21 cellular contexts compared by ENCODE assay signal in genomic region chr4:184279496-184280082, GRCh38.
DNase-seq lines count a peak whose midpoint lies in the region; ATAC-seq and TF ChIP-seq lines count a peak whose summit lies in the region.
"Had no signal": no experiment of that assay in that cellular context is flagged by ENCODE, and none has a peak within 500 bp of the region (broad histone marks: within the 10 kb centered on the region; RNA-seq: fewer than 3 reads in every experiment).

No MANE protein-coding gene starts in this region.

- H3K4me3 ChIP-seq in SK-N-SH (ENCODE audit: low read depth in 2 of 2, low read length in 1 of 2) = no peak overlapping the region
- H3K4me3 ChIP-seq: BLaER1 treated with 17β-estradiol and CSF1 and Interleukin-3, amounts not matched to agents 10 nM and 100 nM; dorsolateral prefrontal cortex; GM23338; MG63; transverse colon had no signal

- 87% methylated on average over 7 of the region's 7 CpGs for WGBS in SK-N-SH (ENCODE audit: low lambda C conversion rate)

- H3K36me3 ChIP-seq in SK-N-SH (replicated peaks in 1 of 2; ENCODE audit: control insufficient read depth in 1 of 2, insufficient read depth in 2 of 2, low read length in 1 of 2) = no peaks in the 10 kb centered on the region
- H3K36me3 ChIP-seq: BLaER1 treated with 17β-estradiol and CSF1 and Interleukin-3, amounts not matched to agents 10 nM and 100 nM; MG63; transverse colon had no signal

- H3K4me1 Mint-ChIP-seq in activated CD8-positive, alpha-beta T cell treated with anti-CD3 and anti-CD28 coated beads, Interleukin-2, amount 10 ng/mL, durations not matched to agents 7 days and 5 days (ENCODE audit: low read depth) = peaks cover 44% of the 10 kb centered on the region
- H3K4me1 Mint-ChIP-seq in memory B cell = peaks cover 40% of the 10 kb centered on the region

- no peaks in the 10 kb centered on the region for H3K27me3 Mint-ChIP-seq in activated CD8-positive, alpha-beta T cell treated with anti-CD3 and anti-CD28 coated beads, Interleukin-2, amount 10 ng/mL, durations not matched to agents 7 days and 5 days (ENCODE audit: low read depth)
- no peaks in the 10 kb centered on the region for H3K27me3 Mint-ChIP-seq in memory B cell

- ATAC-seq in activated CD8-positive, alpha-beta T cell treated with anti-CD3 and anti-CD28 coated beads, Interleukin-2, amount 10 ng/mL, durations not matched to agents 7 days and 5 days = no peak
- ATAC-seq in memory B cell (ENCODE audit: low read depth) (no peak), SK-N-SH treated with all-trans-retinoic acid at 6 μM for 48 hours (no peak)
- ATAC-seq: activated CD4-positive, CD25-positive, alpha-beta regulatory T cell treated with anti-CD3 and anti-CD28 coated beads, Interleukin-2, amount 50 U/mL, for 24 hours; GM23338; stimulated activated effector memory CD8-positive, alpha-beta T cell treated with anti-CD3 and anti-CD28 coated beads, Interleukin-12 subunit alpha, Interleukin-12 subunit beta, amount 100 ng/mL, for 72 hours had no signal

- H3K36me3 Mint-ChIP-seq in activated CD8-positive, alpha-beta T cell treated with anti-CD3 and anti-CD28 coated beads, Interleukin-2, amount 10 ng/mL, durations not matched to agents 7 days and 5 days (ENCODE audit: low read depth) = peaks cover 14% of the 10 kb centered on the region
- H3K36me3 Mint-ChIP-seq in memory B cell = peaks cover 6% of the 10 kb centered on the region
- H3K36me3 Mint-ChIP-seq: stimulated activated effector memory CD8-positive, alpha-beta T cell treated with anti-CD3 and anti-CD28 coated beads, Interleukin-12 subunit alpha, Interleukin-12 subunit beta, amount 100 ng/mL, for 72 hours had no signal

- no peak overlapping the region for H3K4me2 ChIP-seq in SK-N-SH
- H3K4me2 ChIP-seq: GM23338 had no signal

- H3K4me1 ChIP-seq in SK-N-SH (ENCODE audit: control insufficient read depth in 1 of 2, insufficient read depth in 2 of 2, low read depth in 1 of 2, low read length in 1 of 2) = no peaks in the 10 kb centered on the region

- H3K9me2 ChIP-seq in SK-N-SH = no peaks in the 10 kb centered on the region

- no peaks in the 10 kb centered on the region for H3K27me3 ChIP-seq in SK-N-SH (ENCODE audit: insufficient read depth)
- H3K27me3 ChIP-seq: BLaER1 treated with 17β-estradiol and CSF1 and Interleukin-3, amounts not matched to agents 10 nM and 100 nM; dorsolateral prefrontal cortex; MG63; transverse colon had no signal

- no peak overlapping the region for H3K9ac ChIP-seq in SK-N-SH
- H3K9ac ChIP-seq: BLaER1 treated with 17β-estradiol and CSF1 and Interleukin-3, amounts not matched to agents 10 nM and 100 nM had no signal

- DNase-seq in NCI-H2107 (lab: John Stamatoyannopoulos, UW) (peak; percentile 24), NCI-H2107 treated with DMSO at 0.1 percent for 48 hours (lab: John Stamatoyannopoulos, UW; ENCODE audit: unreplicated experiment) (no peak), DMS79 treated with DMSO at 0.1 percent for 48 hours (lab: John Stamatoyannopoulos, UW) (peak; percentile 11), memory B cell (ENCODE audit: low spot score in 2 of 2) (no peak), SW 1271 (lab: John Stamatoyannopoulos, UW) (no peak), SK-N-SH (no peak)
- peak; percentile 14 for DNase-seq in activated CD8-positive, alpha-beta T cell treated with anti-CD3 and anti-CD28 coated beads, Interleukin-2, amount 10 ng/mL, durations not matched to agents 7 days and 5 days
- DNase-seq: DMS153; dorsolateral prefrontal cortex; mesendoderm; MG63; NCI-H1694 treated with DMSO at 0.1 percent for 48 hours; NCI-H524; SIG-M5; stimulated activated CD4-positive, alpha-beta T cell treated with anti-CD3 and anti-CD28 coated beads, Interleukin-15, amount 100 ng/mL, for 24 hours; transverse colon had no signal

- TF ChIP-seq EP300 in SK-N-SH (IDR thresholded peaks at IDR 0.05; ENCODE audit: borderline replicate concordance in 1 of 2, low read depth in 1 of 2, low read length in 1 of 2) = no peak

- no peak overlapping the region for H2AFZ ChIP-seq in SK-N-SH (ENCODE audit: low read depth)

- H3F3A ChIP-seq in SK-N-SH (replicated peaks; ENCODE audit: insufficient read depth) = no peaks in the 10 kb centered on the region

- TF ChIP-seq CTCF in SK-N-SH (IDR thresholded peaks at IDR 0.05) = no peak

- no peak overlapping the region for H3K27ac ChIP-seq in SK-N-SH (ENCODE audit: low read depth in 2 of 2, low read length in 1 of 2)
- H3K27ac ChIP-seq: BLaER1 treated with 17β-estradiol and CSF1 and Interleukin-3, amounts not matched to agents 10 nM and 100 nM had no signal

- H3K9me3 Mint-ChIP-seq in activated CD8-positive, alpha-beta T cell treated with anti-CD3 and anti-CD28 coated beads, Interleukin-2, amount 10 ng/mL, durations not matched to agents 7 days and 5 days (ENCODE audit: insufficient read depth) = peaks cover 23% of the 10 kb centered on the region
- H3K9me3 Mint-ChIP-seq in memory B cell = peaks cover 6% of the 10 kb centered on the region

- CTCF ChIA-PET in activated CD8-positive, alpha-beta T cell treated with anti-CD3 and anti-CD28 coated beads, Interleukin-2, amount 10 ng/mL, durations not matched to agents 7 days and 5 days (lab: Charles Lee) = interaction anchor here (1.2 to 7.3 kb wide), 6 partner anchors 13 to 224 kb away, joined by 3 to 191 read pairs (median 3); partner anchors contain the start of gene IRF2
- CTCF ChIA-PET in SK-N-SH (lab: Yijun Ruan, JAX) = interaction anchor here (4.2 kb wide), 1 partner anchor 15 kb away, joined by 20 read pairs; no protein-coding TSS in a partner anchor

- no peaks in the 10 kb centered on the region for H4K20me1 ChIP-seq in SK-N-SH (ENCODE audit: insufficient read depth)
- H4K20me1 ChIP-seq: BLaER1 treated with 17β-estradiol and CSF1 and Interleukin-3, amounts not matched to agents 10 nM and 100 nM had no signal

- no peaks in the 10 kb centered on the region for H3K9me3 ChIP-seq in SK-N-SH
- H3K9me3 ChIP-seq: MG63 had no signal

- no peak for TF ChIP-seq RAD21 in SK-N-SH (IDR thresholded peaks at IDR 0.05; ENCODE audit: low read length)

- H3K79me2 ChIP-seq in SK-N-SH (ENCODE audit: insufficient read depth) = no peaks in the 10 kb centered on the region

- POLR2A ChIA-PET in activated CD8-positive, alpha-beta T cell treated with anti-CD3 and anti-CD28 coated beads, Interleukin-2, amount 10 ng/mL, durations not matched to agents 7 days and 5 days (lab: Charles Lee) = interaction anchor here (1.1 to 5.0 kb wide), 3 partner anchors 12 to 256 kb away, joined by 3 to 71 read pairs (median 3); no protein-coding TSS in a partner anchor
- POLR2A ChIA-PET in SK-N-SH (lab: Yijun Ruan, JAX) = no interaction called here

- H3K4me3 Mint-ChIP-seq in activated CD8-positive, alpha-beta T cell treated with anti-CD3 and anti-CD28 coated beads, Interleukin-2, amount 10 ng/mL, durations not matched to agents 7 days and 5 days = no peak overlapping the region
- no peak overlapping the region for H3K4me3 Mint-ChIP-seq in memory B cell
- H3K4me3 Mint-ChIP-seq: GM23338 had no signal

- peak overlapping the region; percentile 43 for H3K27ac Mint-ChIP-seq in activated CD8-positive, alpha-beta T cell treated with anti-CD3 and anti-CD28 coated beads, Interleukin-2, amount 10 ng/mL, durations not matched to agents 7 days and 5 days
- H3K27ac Mint-ChIP-seq in memory B cell = peak overlapping the region; percentile 25
- H3K27ac Mint-ChIP-seq: GM23338 had no signal

TF ChIP-seq in SK-N-SH, 30 proteins besides CTCF, POLR2A, EP300 and RAD21:
- TF ChIP-seq FOSL2 (IDR thresholded peaks at IDR 0.05; ENCODE audit: borderline replicate concordance, low read depth) (no peak), MEF2A (IDR thresholded peaks at IDR 0.05; ENCODE audit: borderline replicate concordance, low read depth) (no peak), RXRA (IDR thresholded peaks at IDR 0.05; ENCODE audit: borderline replicate concordance, low read depth) (no peak), TEAD4 (IDR thresholded peaks at IDR 0.05; ENCODE audit: borderline replicate concordance, insufficient read depth) (no peak), FOXJ3 (CRISPR knock-in tag; IDR thresholded peaks at IDR 0.05) (no peak), EZH2phosphoT487 (IDR thresholded peaks at IDR 0.05; ENCODE audit: borderline replicate concordance, low read depth) (no peak)
- TF ChIP-seq, protein P1, sequence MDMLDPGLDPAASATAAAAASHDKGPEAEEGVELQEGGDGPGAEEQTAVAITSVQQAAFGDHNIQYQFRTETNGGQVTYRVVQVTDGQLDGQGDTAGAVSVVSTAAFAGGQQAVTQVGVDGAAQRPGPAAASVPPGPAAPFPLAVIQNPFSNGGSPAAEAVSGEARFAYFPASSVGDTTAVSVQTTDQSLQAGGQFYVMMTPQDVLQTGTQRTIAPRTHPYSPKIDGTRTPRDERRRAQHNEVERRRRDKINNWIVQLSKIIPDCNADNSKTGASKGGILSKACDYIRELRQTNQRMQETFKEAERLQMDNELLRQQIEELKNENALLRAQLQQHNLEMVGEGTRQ (IDR thresholded peaks at IDR 0.05; ENCODE audit: borderline replicate concordance, low read depth, low read length) = no peak

TF ChIP-seq in SK-N-SH treated with all-trans-retinoic acid at 6 μM for 48 hours, 23 proteins besides CTCF, POLR2A, EP300 and RAD21 (continues in another document):
- no peak for TF ChIP-seq ARNTL (CRISPR knock-in tag; IDR thresholded peaks at IDR 0.05; ENCODE audit: borderline replicate concordance, low read depth)
- no peak for TF ChIP-seq PPARA (CRISPR knock-in tag; IDR thresholded peaks at IDR 0.05; ENCODE audit: borderline replicate concordance)
- TF ChIP-seq SNAI2 (CRISPR knock-in tag; IDR thresholded peaks at IDR 0.05) = no peak
- no peak for TF ChIP-seq TOX (CRISPR knock-in tag; IDR thresholded peaks at IDR 0.05; ENCODE audit: borderline replicate concordance)
- TF ChIP-seq ZFP30 (CRISPR knock-in tag; IDR thresholded peaks at IDR 0.05) = no peak
- TF ChIP-seq, protein P2, sequence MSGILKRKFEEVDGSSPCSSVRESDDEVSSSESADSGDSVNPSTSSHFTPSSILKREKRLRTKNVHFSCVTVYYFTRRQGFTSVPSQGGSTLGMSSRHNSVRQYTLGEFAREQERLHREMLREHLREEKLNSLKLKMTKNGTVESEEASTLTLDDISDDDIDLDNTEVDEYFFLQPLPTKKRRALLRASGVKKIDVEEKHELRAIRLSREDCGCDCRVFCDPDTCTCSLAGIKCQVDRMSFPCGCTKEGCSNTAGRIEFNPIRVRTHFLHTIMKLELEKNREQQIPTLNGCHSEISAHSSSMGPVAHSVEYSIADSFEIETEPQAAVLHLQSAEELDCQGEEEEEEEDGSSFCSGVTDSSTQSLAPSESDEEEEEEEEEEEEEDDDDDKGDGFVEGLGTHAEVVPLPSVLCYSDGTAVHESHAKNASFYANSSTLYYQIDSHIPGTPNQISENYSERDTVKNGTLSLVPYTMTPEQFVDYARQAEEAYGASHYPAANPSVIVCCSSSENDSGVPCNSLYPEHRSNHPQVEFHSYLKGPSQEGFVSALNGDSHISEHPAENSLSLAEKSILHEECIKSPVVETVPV (CRISPR knock-in tag; IDR thresholded peaks at IDR 0.05) = no peak
- TF ChIP-seq ZFP3 (CRISPR knock-in tag; IDR thresholded peaks at IDR 0.05) = no peak
- TF ChIP-seq ZC3H10 (CRISPR knock-in tag; IDR thresholded peaks at IDR 0.05) = no peak
- TF ChIP-seq BACH2 (CRISPR knock-in tag; IDR thresholded peaks at IDR 0.05; ENCODE audit: borderline replicate concordance) = no peak

Comparison
In these comparisons a context has a peak if more than half of its experiments do, and no peak if none do; other contexts are left out.
1. DNase-seq: peak in NCI-H2107 (single experiment), DMS79 treated with DMSO at 0.1 percent for 48 hours (single experiment) and activated CD8-positive, alpha-beta T cell treated with anti-CD3 and anti-CD28 coated beads, Interleukin-2, amount 10 ng/mL, durations not matched to agents 7 days and 5 days (single experiment); none in NCI-H2107 treated with DMSO at 0.1 percent for 48 hours (single experiment), memory B cell (0 of 2), SW 1271 (0 of 2) and SK-N-SH (single experiment).